Comparison of ENCODE assay signal across 16 cellular contexts in the genomic region with DNA sequence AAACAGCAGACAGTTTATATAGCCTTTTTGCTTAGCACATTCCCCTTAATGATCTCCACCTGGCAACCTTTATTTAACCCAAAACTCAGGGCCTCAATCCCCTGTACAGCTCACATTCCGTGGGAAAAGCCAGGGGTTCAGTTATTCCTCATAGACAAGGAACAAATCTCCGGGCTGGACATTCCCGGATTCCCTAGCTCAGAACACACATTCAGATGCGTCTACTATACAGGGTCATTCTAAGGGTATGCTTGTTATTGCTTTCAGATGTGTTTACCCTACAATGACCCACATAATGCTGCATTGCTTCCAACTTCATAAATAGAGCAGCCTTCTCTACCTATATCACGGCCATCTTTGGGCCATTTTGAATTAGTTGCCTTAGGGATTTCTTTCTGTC.
A peak's percentile ranks its signal among the peaks of the same experiment; 100 is the strongest.
DNase-seq lines count a peak whose midpoint lies in the region; TF ChIP-seq lines count a peak whose summit lies in the region.
"Had no signal": no experiment of that assay in that cellular context is flagged by ENCODE, and none has a peak within 500 bp of the region (broad histone marks: within the 10 kb centered on the region; RNA-seq: fewer than 3 reads in every experiment).

No MANE protein-coding gene starts in this region.

- H3K4me1 ChIP-seq in mesenchymal stem cell (ENCODE audit: control insufficient read depth, insufficient read depth, low read depth, low read length), result no peaks in the 10 kb centered on the region
- no peaks in the 10 kb centered on the region for H3K4me1 ChIP-seq in smooth muscle cell (ENCODE audit: low read depth)
- H3K4me1 ChIP-seq in left ventricle myocardium inferior, result no peaks in the 10 kb centered on the region
- H3K4me1 ChIP-seq: BLaER1 treated with 17β-estradiol and CSF1 and Interleukin-3, amounts not matched to agents 10 nM and 100 nM had no signal

- peak overlapping the region in 1 of 2 experiments; percentile 42 for H3K18ac ChIP-seq in mesenchymal stem cell (ENCODE audit: low read depth in 1 of 2, low read length in 2 of 2)

- no peak overlapping the region for H2BK5ac ChIP-seq in mesenchymal stem cell (ENCODE audit: low read depth, low read length, poor library complexity, severe bottlenecking)

- H2AFZ ChIP-seq in mesenchymal stem cell (ENCODE audit: low read depth, low read length) (peak overlapping the region; percentile 23), smooth muscle cell (ENCODE audit: low read depth) (peak overlapping the region; percentile 57)

- no peak overlapping the region for H3K14ac ChIP-seq in mesenchymal stem cell (ENCODE audit: low read length in 2 of 2)

- H4K8ac ChIP-seq in mesenchymal stem cell (ENCODE audit: low read length), result peak overlapping the region; percentile 24

- H2BK15ac ChIP-seq in mesenchymal stem cell (ENCODE audit: low read depth, poor library complexity, severe bottlenecking), result no peak overlapping the region

- H3K23ac ChIP-seq in mesenchymal stem cell (ENCODE audit: low read length in 2 of 2), result no peak overlapping the region

- intact Hi-C loops in left ventricle myocardium inferior (cut with micrococcal nuclease), result no loop called here

- H3K9ac ChIP-seq in mesenchymal stem cell (ENCODE audit: low read length) (no peak overlapping the region), smooth muscle cell (ENCODE audit: low read depth) (no peak overlapping the region)
- H3K9ac ChIP-seq: BLaER1 treated with 17β-estradiol and CSF1 and Interleukin-3, amounts not matched to agents 10 nM and 100 nM had no signal

- no peaks in the 10 kb centered on the region for H3K79me2 ChIP-seq in smooth muscle cell (ENCODE audit: low read depth)

- H4K20me1 ChIP-seq in smooth muscle cell (ENCODE audit: low read depth), result no peaks in the 10 kb centered on the region
- H4K20me1 ChIP-seq: BLaER1 treated with 17β-estradiol and CSF1 and Interleukin-3, amounts not matched to agents 10 nM and 100 nM had no signal

- H3K9me3 ChIP-seq in mesenchymal stem cell (ENCODE audit: control insufficient read depth, low read length) (no peaks in the 10 kb centered on the region), smooth muscle cell (replicated peaks; ENCODE audit: low read depth) (no peaks in the 10 kb centered on the region), left ventricle myocardium inferior (replicated peaks) (no peaks in the 10 kb centered on the region)
- H3K9me3 ChIP-seq: BLaER1 treated with 17β-estradiol and CSF1 and Interleukin-3, amounts not matched to agents 10 nM and 100 nM had no signal

- H3K4ac ChIP-seq in mesenchymal stem cell (ENCODE audit: low read depth in 1 of 2, low read length in 2 of 2), result no peak overlapping the region

- TF ChIP-seq CTCF in choroid plexus epithelial cell (conservative IDR thresholded peaks at IDR 0.05; ENCODE audit: low read depth, low read length), result no peak
- TF ChIP-seq CTCF in smooth muscle cell (IDR thresholded peaks at IDR 0.05; ENCODE audit: borderline replicate concordance, insufficient read depth, poor library complexity, severe bottlenecking), result no peak
- TF ChIP-seq CTCF in left ventricle myocardium inferior (IDR thresholded peaks at IDR 0.05; ENCODE audit: borderline replicate concordance), result no peak

- H3K27ac ChIP-seq in mesenchymal stem cell (ENCODE audit: low read length, poor library complexity, severe bottlenecking), result no peak overlapping the region
- no peak overlapping the region for H3K27ac ChIP-seq in smooth muscle cell (ENCODE audit: low read depth)
- H3K27ac ChIP-seq in left ventricle myocardium inferior (replicated peaks), result no peak overlapping the region
- H3K27ac ChIP-seq: BLaER1 treated with 17β-estradiol and CSF1 and Interleukin-3, amounts not matched to agents 10 nM and 100 nM had no signal

- no peak overlapping the region for H2AK5ac ChIP-seq in mesenchymal stem cell (ENCODE audit: low read length, severe bottlenecking)

- no peaks in the 10 kb centered on the region for H3F3A ChIP-seq in smooth muscle cell (ENCODE audit: low read depth)

- H3K79me1 ChIP-seq in mesenchymal stem cell (replicated peaks; ENCODE audit: low read length, poor library complexity, severe bottlenecking), result no peaks in the 10 kb centered on the region

- H2BK12ac ChIP-seq in mesenchymal stem cell (ENCODE audit: low read length in 2 of 2), result peak overlapping the region in 1 of 2 experiments; percentile 11

- WGBS in mesenchymal stem cell, result 82% methylated on average over 4 of the region's 5 CpGs
- 68% methylated on average over 5 of the region's 5 CpGs for WGBS in smooth muscle cell (ENCODE audit: low lambda C conversion rate)

- H3K4me3 ChIP-seq in choroid plexus epithelial cell (ENCODE audit: low read depth, low read length) (no peak overlapping the region), mesenchymal stem cell (ENCODE audit: insufficient read depth in 1 of 2, low read depth in 1 of 2, low read length in 2 of 2) (no peak overlapping the region), smooth muscle cell (no peak overlapping the region), left ventricle myocardium inferior (no peak overlapping the region)
- H3K4me3 ChIP-seq: BLaER1 treated with 17β-estradiol and CSF1 and Interleukin-3, amounts not matched to agents 10 nM and 100 nM had no signal

- H3K36me3 ChIP-seq in mesenchymal stem cell (ENCODE audit: control insufficient read depth in 1 of 2, insufficient read depth in 2 of 2, low read depth in 1 of 2, low read length in 2 of 2), result no peaks in the 10 kb centered on the region
- H3K36me3 ChIP-seq in smooth muscle cell (ENCODE audit: low read depth), result no peaks in the 10 kb centered on the region
- no peaks in the 10 kb centered on the region for H3K36me3 ChIP-seq in left ventricle myocardium inferior
- H3K36me3 ChIP-seq: BLaER1 treated with 17β-estradiol and CSF1 and Interleukin-3, amounts not matched to agents 10 nM and 100 nM had no signal

- H2BK120ac ChIP-seq in mesenchymal stem cell (ENCODE audit: low read depth, low read length), result no peak overlapping the region

- no peak overlapping the region for H3K4me2 ChIP-seq in mesenchymal stem cell (ENCODE audit: low read length, poor library complexity, severe bottlenecking)
- no peak overlapping the region for H3K4me2 ChIP-seq in smooth muscle cell
- H3K4me2 ChIP-seq: BLaER1 treated with 17β-estradiol and CSF1 and Interleukin-3, amounts not matched to agents 10 nM and 100 nM had no signal

- DNase-seq in NCI-H69 (lab: John Stamatoyannopoulos, UW), result peak; percentile 28
- peak; percentile 53 for DNase-seq in choroid plexus epithelial cell (ENCODE audit: low read depth)
- no peak for DNase-seq in mesenchymal stem cell
- no peak for DNase-seq in smooth muscle cell (lab: John Stamatoyannopoulos, UW; ENCODE audit: unreplicated experiment)
- no peak for DNase-seq in left ventricle myocardium inferior
- no peak for DNase-seq in stimulated activated CD4-positive, alpha-beta T cell treated with anti-CD3 and anti-CD28 coated beads, Interleukin-15, amount 100 ng/mL, for 24 hours
- DNase-seq in HK-2 (ENCODE audit: unreplicated experiment), result no peak
- DNase-seq: CD8-positive, alpha-beta T cell; DMS79 treated with DMSO at 0.1 percent for 48 hours; NCI-H1105; NCI-H2081; NCI-H510A; NCI-H774; OCI-M1; Right ventricle myocardium superior had no signal

- no peak overlapping the region for H4K91ac ChIP-seq in mesenchymal stem cell (ENCODE audit: low read length)

- no peaks in the 10 kb centered on the region for H3K27me3 ChIP-seq in mesenchymal stem cell (ENCODE audit: control insufficient read depth in 1 of 2, insufficient read depth in 1 of 2, low read length in 2 of 2)
- no peaks in the 10 kb centered on the region for H3K27me3 ChIP-seq in smooth muscle cell (ENCODE audit: low read depth)
- no peaks in the 10 kb centered on the region for H3K27me3 ChIP-seq in left ventricle myocardium inferior (ENCODE audit: low read depth)
- H3K27me3 ChIP-seq: BLaER1 treated with 17β-estradiol and CSF1 and Interleukin-3, amounts not matched to agents 10 nM and 100 nM had no signal

Comparison
In these comparisons a context has a peak if more than half of its experiments do, and no peak if none do; other contexts are left out.
1. DNase-seq: peak in NCI-H69 (single experiment) and choroid plexus epithelial cell (single experiment); none in mesenchymal stem cell (single experiment), smooth muscle cell (single experiment), left ventricle myocardium inferior (single experiment), stimulated activated CD4-positive, alpha-beta T cell treated with anti-CD3 and anti-CD28 coated beads, Interleukin-15, amount 100 ng/mL, for 24 hours (single experiment) and HK-2 (single experiment).